33 cellular contexts compared by ENCODE assay signal in genomic region chr10:58956926-58957325, GRCh38.
A peak's percentile ranks its signal among the peaks of the same experiment; 100 is the strongest.
DNase-seq lines count a peak whose midpoint lies in the region; ATAC-seq and TF ChIP-seq lines count a peak whose summit lies in the region.
"Had no signal": no experiment of that assay in that cellular context is flagged by ENCODE, and none has a peak within 500 bp of the region (broad histone marks: within the 10 kb centered on the region; RNA-seq: fewer than 3 reads in every experiment).

No MANE protein-coding gene starts in this region.

- H2AK5ac ChIP-seq in IMR-90 (ENCODE audit: low read depth, low read length), result no peak overlapping the region

- no peaks in the 10 kb centered on the region for H3K79me1 ChIP-seq in IMR-90 (ENCODE audit: low read depth in 1 of 2, low read length in 2 of 2)

- H3K27ac ChIP-seq in IMR-90 (ENCODE audit: insufficient read depth, low read length), result no peak overlapping the region
- no peak overlapping the region for H3K27ac ChIP-seq in naive thymus-derived CD4-positive, alpha-beta T cell (ENCODE audit: low read depth, low read length)
- no peak overlapping the region for H3K27ac ChIP-seq in esophagus muscularis mucosa (replicated peaks in 1 of 4)
- H3K27ac ChIP-seq: epithelial cell of prostate, gastroesophageal sphincter, HL-60, SJCRH30, skin epidermis, vagina had no signal

- H2BK15ac ChIP-seq in IMR-90 (ENCODE audit: low read depth, low read length), result no peak overlapping the region

- dilution Hi-C loops in IMR-90 (cut with HindIII; ENCODE audit: low sequenced_read_pairs, unreplicated experiment), result no loop called here

- no peak overlapping the region for H2BK5ac ChIP-seq in IMR-90 (ENCODE audit: low read depth, low read length, poor library complexity, severe bottlenecking)

- no peak overlapping the region for H3K4me3 Mint-ChIP-seq in nephron
- H3K4me3 Mint-ChIP-seq in naive thymus-derived CD4-positive, alpha-beta T cell, result no peak overlapping the region
- H3K4me3 Mint-ChIP-seq: activated CD4-positive, alpha-beta memory T cell treated with anti-CD3 and anti-CD28 coated beads, Interleukin-2, amount 10 ng/mL, durations not matched to agents 7 days and 5 days; activated naive CD4-positive, alpha-beta T cell treated with anti-CD3 and anti-CD28 coated beads, Interleukin-2, amount 10 ng/mL, durations not matched to agents 7 days and 5 days; CD14-positive monocyte; IgD-negative memory B cell; immature natural killer cell; natural killer cell had no signal

- WGBS in IMR-90 (ENCODE audit: extremely low coverage in 2 of 2, insufficient read length in 1 of 2), 2 experiments, result no CpG with 5 or more reads among the region's 2 CpGs
- WGBS in esophagus muscularis mucosa, result 97% methylated on average over 2 of the region's 2 CpGs

- no peak overlapping the region for H4K8ac ChIP-seq in IMR-90 (ENCODE audit: low read depth in 2 of 2, low read length in 2 of 2)

- no peak overlapping the region for H4K5ac ChIP-seq in IMR-90 (ENCODE audit: low read depth, low read length)

- H3K9me1 ChIP-seq in IMR-90 (ENCODE audit: insufficient read depth, low read length), result no peaks in the 10 kb centered on the region

- peak overlapping the region; percentile 8 to 55 (median 51) for H3K27ac Mint-ChIP-seq in nephron
- no peak overlapping the region for H3K27ac Mint-ChIP-seq in naive thymus-derived CD4-positive, alpha-beta T cell
- H3K27ac Mint-ChIP-seq: activated CD4-positive, alpha-beta memory T cell treated with anti-CD3 and anti-CD28 coated beads, Interleukin-2, amount 10 ng/mL, durations not matched to agents 7 days and 5 days; activated naive CD4-positive, alpha-beta T cell treated with anti-CD3 and anti-CD28 coated beads, Interleukin-2, amount 10 ng/mL, durations not matched to agents 7 days and 5 days; CD14-positive monocyte; IgD-negative memory B cell; immature natural killer cell; natural killer cell had no signal

- TF ChIP-seq RAD21 in IMR-90 (IDR thresholded peaks at IDR 0.05; ENCODE audit: low read length), result no peak

- no peaks in the 10 kb centered on the region for H3K9me3 ChIP-seq in IMR-90 (ENCODE audit: control insufficient read depth, insufficient read depth, low read length)
- H3K9me3 ChIP-seq in naive thymus-derived CD4-positive, alpha-beta T cell (ENCODE audit: control insufficient read depth in 2 of 3, low read length in 3 of 3), result no peaks in the 10 kb centered on the region
- H3K9me3 ChIP-seq in esophagus muscularis mucosa, result no peaks in the 10 kb centered on the region
- H3K9me3 ChIP-seq: gastroesophageal sphincter, SJCRH30, thoracic aorta, vagina had no signal

- CTCF ChIA-PET in IMR-90 (lab: Yijun Ruan, JAX), result no interaction called here
- CTCF ChIA-PET in naive thymus-derived CD4-positive, alpha-beta T cell (lab: Charles Lee), result no interaction called here

- no peak for TF ChIP-seq POLR2A in IMR-90 (IDR thresholded peaks at IDR 0.05; ENCODE audit: low read depth, low read length)
- TF ChIP-seq POLR2A in esophagus muscularis mucosa (IDR thresholded peaks at IDR 0.05; ENCODE audit: low read depth), result no peak

- ATAC-seq in IMR-90 (ENCODE audit: low read depth), result peak; percentile 17; the same call in 1 of the 2 replicates
- ATAC-seq in naive thymus-derived CD4-positive, alpha-beta T cell, result no peak
- no peak for ATAC-seq in HG02870 (IDR thresholded peaks at IDR 0.05; ENCODE audit: unreplicated experiment)
- ATAC-seq: activated CD4-positive, CD25-positive, alpha-beta regulatory T cell treated with anti-CD3 and anti-CD28 coated beads, Interleukin-2, amount 50 U/mL, for 24 hours; gastroesophageal sphincter; left lobe of liver; natural killer cell; stimulated activated naive CD8-positive, alpha-beta T cell treated with anti-CD3 and anti-CD28 coated beads, Interleukin-15, Interleukin-2, amounts not matched to agents 100 U/mL and 50 U/mL, for 24 hours had no signal

- H3K14ac ChIP-seq in IMR-90 (replicated peaks; ENCODE audit: low read depth, low read length), result no peak overlapping the region

- in situ Hi-C loops in IMR-90 (cut with MboI; ENCODE audit: low sequenced_read_pairs), result loop anchor here (25.0 kb wide), 1 partner anchor 655 kb away; no protein-coding TSS in a partner anchor

- H3K4me2 ChIP-seq in IMR-90 (ENCODE audit: low read depth, low read length), result no peak overlapping the region

- H4K91ac ChIP-seq in IMR-90 (ENCODE audit: insufficient read depth, low read depth, low read length), result no peak overlapping the region

- no peak overlapping the region for H3K23ac ChIP-seq in IMR-90 (ENCODE audit: low read depth, low read length)

- peaks cover 32% of the 10 kb centered on the region for H3K4me1 Mint-ChIP-seq in nephron
- H3K4me1 Mint-ChIP-seq in naive thymus-derived CD4-positive, alpha-beta T cell, result no peaks in the 10 kb centered on the region
- H3K4me1 Mint-ChIP-seq: activated CD4-positive, alpha-beta memory T cell treated with anti-CD3 and anti-CD28 coated beads, Interleukin-2, amount 10 ng/mL, durations not matched to agents 7 days and 5 days; activated naive CD4-positive, alpha-beta T cell treated with anti-CD3 and anti-CD28 coated beads, Interleukin-2, amount 10 ng/mL, durations not matched to agents 7 days and 5 days; CD14-positive monocyte; IgD-negative memory B cell; immature natural killer cell; natural killer cell had no signal

- peaks cover 5% of the 10 kb centered on the region for H3K27me3 Mint-ChIP-seq in nephron (ENCODE audit: low read depth)
- peaks cover 0 to 7% (median 4%) of the 10 kb centered on the region in 5 donors for H3K27me3 Mint-ChIP-seq in naive thymus-derived CD4-positive, alpha-beta T cell
- H3K27me3 Mint-ChIP-seq: activated naive CD4-positive, alpha-beta T cell treated with anti-CD3 and anti-CD28 coated beads, Interleukin-2, amount 10 ng/mL, durations not matched to agents 7 days and 5 days; IgD-negative memory B cell had no signal

- H2AFZ ChIP-seq in IMR-90 (replicated peaks; ENCODE audit: low read length, poor library complexity), result no peak overlapping the region

- no peak overlapping the region for H3K4me3 ChIP-seq in IMR-90 (ENCODE audit: insufficient read depth, low read depth, low read length)
- H3K4me3 ChIP-seq in naive thymus-derived CD4-positive, alpha-beta T cell (ENCODE audit: low read length), result no peak overlapping the region
- no peak overlapping the region for H3K4me3 ChIP-seq in esophagus muscularis mucosa
- H3K4me3 ChIP-seq: gastroesophageal sphincter, SJCRH30, skin epidermis, thoracic aorta, vagina had no signal

- H3K36me3 ChIP-seq in IMR-90 (ENCODE audit: control insufficient read depth, insufficient read depth, low read length) (no peaks in the 10 kb centered on the region), esophagus muscularis mucosa (no peaks in the 10 kb centered on the region)
- H3K36me3 ChIP-seq in naive thymus-derived CD4-positive, alpha-beta T cell (ENCODE audit: control insufficient read depth in 2 of 3, insufficient read depth in 3 of 3, low read length in 3 of 3), result no peaks in the 10 kb centered on the region
- H3K36me3 ChIP-seq: gastroesophageal sphincter, SJCRH30, thoracic aorta, vagina had no signal

- TF ChIP-seq CTCF in IMR-90 (conservative IDR thresholded peaks at IDR 0.05; ENCODE audit: low read depth, low read length) (no peak), nephron (IDR thresholded peaks at IDR 0.05; ENCODE audit: unreplicated experiment in 3 of 3) (no peak), esophagus muscularis mucosa (IDR thresholded peaks at IDR 0.05) (no peak)

- H2AK9ac ChIP-seq in IMR-90 (replicated peaks; ENCODE audit: low read depth, low read length, poor library complexity), result no peak overlapping the region

- H3K9ac ChIP-seq in IMR-90 (ENCODE audit: low read depth, low read length), result no peak overlapping the region

- no peak overlapping the region for H3K18ac ChIP-seq in IMR-90 (ENCODE audit: low read depth, low read length)

- no peaks in the 10 kb centered on the region for H3K36me3 Mint-ChIP-seq in nephron (ENCODE audit: low read depth)
- H3K36me3 Mint-ChIP-seq in naive thymus-derived CD4-positive, alpha-beta T cell, result no peaks in the 10 kb centered on the region
- H3K36me3 Mint-ChIP-seq: activated naive CD4-positive, alpha-beta T cell treated with anti-CD3 and anti-CD28 coated beads, Interleukin-2, amount 10 ng/mL, durations not matched to agents 7 days and 5 days; CD14-positive monocyte; IgD-negative memory B cell; immature natural killer cell; natural killer cell had no signal

- H3K4me1 ChIP-seq in IMR-90 (ENCODE audit: control insufficient read depth, insufficient read depth, low read length), result no peaks in the 10 kb centered on the region
- no peaks in the 10 kb centered on the region for H3K4me1 ChIP-seq in naive thymus-derived CD4-positive, alpha-beta T cell (ENCODE audit: control insufficient read depth in 2 of 2, insufficient read depth in 2 of 2, low read length in 2 of 2)
- H3K4me1 ChIP-seq in esophagus muscularis mucosa, result peaks cover 0 to 42% (median 26%) of the 10 kb centered on the region in 4 donors
- H3K4me1 ChIP-seq: vagina had no signal

- DNase-seq in GM04504 (ENCODE audit: low read depth), result peak; percentile 39
- DNase-seq in IMR-90, result peak; percentile 3
- DNase-seq in astrocyte of the hippocampus (ENCODE audit: low read depth, low spot score), result peak; percentile 31
- no peak for DNase-seq in activated CD4-positive, alpha-beta T cell treated with anti-CD3 and anti-CD28 coated beads, Interleukin-2, amount 50 U/mL, for 4 hours
- DNase-seq in naive thymus-derived CD4-positive, alpha-beta T cell, result no peak
- DNase-seq in esophagus muscularis mucosa (ENCODE audit: extremely low spot score), result no peak
- DNase-seq: activated CD4-positive, alpha-beta memory T cell treated with anti-CD3 and anti-CD28 coated beads, Interleukin-2, amount 10 ng/mL, durations not matched to agents 7 days and 5 days; activated CD8-positive, alpha-beta memory T cell treated with anti-CD3 and anti-CD28 coated beads, Interleukin-2, amount 50 U/mL, for 48 hours; activated naive CD4-positive, alpha-beta T cell treated with anti-CD3 and anti-CD28 coated beads, Interleukin-2, amount 10 ng/mL, durations not matched to agents 7 days and 5 days; amygdala; effector CD4-positive, alpha-beta T cell; GOT3; hippocampal formation; immature natural killer cell; natural killer cell; NCI-H1092 treated with DMSO at 0.1 percent for 48 hours; NCI-H2029; NCI-H2227 treated with DMSO at 0.1 percent for 48 hours; SJCRH30; stimulated activated naive CD8-positive, alpha-beta T cell treated with anti-CD3 and anti-CD28 coated beads, Interleukin-15, Interleukin-2, amounts not matched to agents 100 U/mL and 50 U/mL, for 24 hours; T-helper 1 cell had no signal

- no peak overlapping the region for H2BK120ac ChIP-seq in IMR-90 (ENCODE audit: low read depth, low read length)

- TF ChIP-seq EP300 in esophagus muscularis mucosa (IDR thresholded peaks at IDR 0.05), result no peak

- POLR2A ChIA-PET in IMR-90 (lab: Charles Lee; ENCODE audit: unreplicated experiment), result no interaction called here
- POLR2A ChIA-PET in naive thymus-derived CD4-positive, alpha-beta T cell (lab: Charles Lee), result no interaction called here

- intact Hi-C loops in IMR-90 (cut with micrococcal nuclease) (no loop called here), esophagus muscularis mucosa (cut with DNase I) (loop anchor here (5.0 to 10.0 kb wide), 2 partner anchors 172 to 225 kb away; no protein-coding TSS in a partner anchor)
- intact Hi-C loops in naive thymus-derived CD4-positive, alpha-beta T cell (cut with micrococcal nuclease), result loop anchor here in 1 of 2 donors (10.0 kb wide), 1 partner anchor 848 kb away; no protein-coding TSS in a partner anchor

- no peaks in the 10 kb centered on the region for H3K9me3 Mint-ChIP-seq in nephron
- peaks cover 0 to 3% (median 0%) of the 10 kb centered on the region in 11 donors for H3K9me3 Mint-ChIP-seq in naive thymus-derived CD4-positive, alpha-beta T cell
- H3K9me3 Mint-ChIP-seq: activated CD4-positive, alpha-beta memory T cell treated with anti-CD3 and anti-CD28 coated beads, Interleukin-2, amount 10 ng/mL, durations not matched to agents 7 days and 5 days; activated naive CD4-positive, alpha-beta T cell treated with anti-CD3 and anti-CD28 coated beads, Interleukin-2, amount 10 ng/mL, durations not matched to agents 7 days and 5 days; CD14-positive monocyte had no signal

- H2BK20ac ChIP-seq in IMR-90 (ENCODE audit: low read depth, low read length), result no peak overlapping the region

- no peak overlapping the region for H3K4ac ChIP-seq in IMR-90 (ENCODE audit: low read depth, low read length)

- H3K56ac ChIP-seq in IMR-90 (ENCODE audit: extremely low read depth, insufficient read depth, low read length), result no peak overlapping the region

- H3K27me3 ChIP-seq in IMR-90 (ENCODE audit: control insufficient read depth, insufficient read depth, low read length) (peaks cover 10% of the 10 kb centered on the region), esophagus muscularis mucosa (no peaks in the 10 kb centered on the region)
- H3K27me3 ChIP-seq in naive thymus-derived CD4-positive, alpha-beta T cell (ENCODE audit: control insufficient read depth in 2 of 2, insufficient read depth in 2 of 2, low read length in 2 of 2), result no peaks in the 10 kb centered on the region
- H3K27me3 ChIP-seq: gastroesophageal sphincter, SJCRH30, vagina had no signal

- no TSS peak for BruUV-seq in IMR-90 (replicated peaks; lab: Mats Ljungman, UMichigan)

- no peaks in the 10 kb centered on the region for H4K20me1 ChIP-seq in IMR-90 (ENCODE audit: insufficient read depth, low read length)

Comparison
In these comparisons a context has a peak if more than half of its experiments do, and no peak if none do; other contexts are left out.
1. DNase-seq: peak in GM04504 (single experiment), IMR-90 (single experiment) and astrocyte of the hippocampus (single experiment); none in activated CD4-positive, alpha-beta T cell treated with anti-CD3 and anti-CD28 coated beads, Interleukin-2, amount 50 U/mL, for 4 hours (0 of 2), naive thymus-derived CD4-positive, alpha-beta T cell (0 of 9) and esophagus muscularis mucosa (single experiment).
2. H3K27ac Mint-ChIP-seq: peak in nephron (3 of 3); none in naive thymus-derived CD4-positive, alpha-beta T cell (0 of 9).